ENCODE assay signal across 2 cellular contexts in the genomic region with DNA sequence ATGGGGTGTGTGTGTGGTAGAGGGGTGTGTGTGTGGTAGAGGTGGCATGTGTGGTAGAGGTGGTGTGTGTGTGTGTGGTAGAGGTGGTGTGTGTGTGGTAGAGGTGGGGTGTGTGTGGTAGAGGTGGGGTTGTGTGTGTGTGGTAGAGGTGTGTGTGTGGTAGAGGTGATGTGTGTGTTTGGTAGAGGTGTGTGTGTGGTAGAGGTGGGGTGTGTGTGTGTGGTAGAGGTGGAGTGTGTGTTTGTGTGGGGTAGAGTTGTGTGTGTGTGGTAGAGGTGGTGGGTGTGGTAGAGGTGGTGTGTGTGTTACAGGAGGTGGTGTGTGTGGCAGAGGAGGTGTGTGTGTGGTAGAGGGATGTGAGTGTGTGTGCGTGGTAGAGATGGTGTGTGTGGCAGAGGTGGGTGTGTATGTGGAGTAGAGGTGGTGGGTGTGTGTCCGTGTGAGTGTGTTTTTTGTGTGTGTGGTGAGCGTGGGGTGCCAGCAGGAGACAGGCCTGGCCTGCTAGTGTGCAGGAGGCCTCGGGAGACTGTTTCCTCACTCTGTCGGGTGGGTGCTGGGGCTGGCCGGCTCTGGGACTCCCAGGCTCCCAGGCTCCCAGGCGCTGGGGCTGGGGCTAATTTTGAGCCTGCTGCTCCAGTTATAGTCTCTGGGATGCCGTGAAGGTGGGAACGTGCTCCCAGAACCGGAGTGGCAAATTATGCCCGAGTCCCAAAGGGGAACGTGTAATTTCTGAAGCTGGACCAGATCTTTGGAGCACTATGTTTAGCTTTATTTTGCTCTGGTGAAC.
TF ChIP-seq lines count a peak whose summit lies in the region.

No MANE protein-coding gene starts in this region.

TF ChIP-seq in A549, 52 proteins besides CTCF, POLR2A, EP300 and RAD21 (continued from another document):
- TF ChIP-seq, protein P1, sequence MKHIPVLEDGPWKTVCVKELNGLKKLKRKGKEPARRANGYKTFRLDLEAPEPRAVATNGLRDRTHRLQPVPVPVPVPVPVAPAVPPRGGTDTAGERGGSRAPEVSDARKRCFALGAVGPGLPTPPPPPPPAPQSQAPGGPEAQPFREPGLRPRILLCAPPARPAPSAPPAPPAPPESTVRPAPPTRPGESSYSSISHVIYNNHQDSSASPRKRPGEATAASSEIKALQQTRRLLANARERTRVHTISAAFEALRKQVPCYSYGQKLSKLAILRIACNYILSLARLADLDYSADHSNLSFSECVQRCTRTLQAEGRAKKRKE (CRISPR knock-in tag; IDR thresholded peaks at IDR 0.05; ENCODE audit: low read depth): no peak
- TF ChIP-seq HOXA7 (CRISPR knock-in tag; IDR thresholded peaks at IDR 0.05): no peak

TF ChIP-seq in GM23338, 12 proteins besides CTCF, POLR2A, EP300 and RAD21:
- TF ChIP-seq ZNF462 (CRISPR knock-in tag; IDR thresholded peaks at IDR 0.05): no peak
- TF ChIP-seq STAT1 (IDR thresholded peaks at IDR 0.05; ENCODE audit: unreplicated experiment): no peak
- no peak for TF ChIP-seq EZH2phosphoT487 (IDR thresholded peaks at IDR 0.05; ENCODE audit: unreplicated experiment)
- no peak for TF ChIP-seq NANOG (IDR thresholded peaks at IDR 0.05; ENCODE audit: borderline replicate concordance)
- no peak for TF ChIP-seq JUNB (IDR thresholded peaks at IDR 0.05; ENCODE audit: unreplicated experiment)
- no peak for TF ChIP-seq ETS1 (IDR thresholded peaks at IDR 0.05)
- no peak for TF ChIP-seq CREB1 (CRISPR knock-in tag; IDR thresholded peaks at IDR 0.05; ENCODE audit: low read depth)
- no peak for TF ChIP-seq POLR2AphosphoS5 (IDR thresholded peaks at IDR 0.05; ENCODE audit: low read depth)
- TF ChIP-seq, protein P2, sequence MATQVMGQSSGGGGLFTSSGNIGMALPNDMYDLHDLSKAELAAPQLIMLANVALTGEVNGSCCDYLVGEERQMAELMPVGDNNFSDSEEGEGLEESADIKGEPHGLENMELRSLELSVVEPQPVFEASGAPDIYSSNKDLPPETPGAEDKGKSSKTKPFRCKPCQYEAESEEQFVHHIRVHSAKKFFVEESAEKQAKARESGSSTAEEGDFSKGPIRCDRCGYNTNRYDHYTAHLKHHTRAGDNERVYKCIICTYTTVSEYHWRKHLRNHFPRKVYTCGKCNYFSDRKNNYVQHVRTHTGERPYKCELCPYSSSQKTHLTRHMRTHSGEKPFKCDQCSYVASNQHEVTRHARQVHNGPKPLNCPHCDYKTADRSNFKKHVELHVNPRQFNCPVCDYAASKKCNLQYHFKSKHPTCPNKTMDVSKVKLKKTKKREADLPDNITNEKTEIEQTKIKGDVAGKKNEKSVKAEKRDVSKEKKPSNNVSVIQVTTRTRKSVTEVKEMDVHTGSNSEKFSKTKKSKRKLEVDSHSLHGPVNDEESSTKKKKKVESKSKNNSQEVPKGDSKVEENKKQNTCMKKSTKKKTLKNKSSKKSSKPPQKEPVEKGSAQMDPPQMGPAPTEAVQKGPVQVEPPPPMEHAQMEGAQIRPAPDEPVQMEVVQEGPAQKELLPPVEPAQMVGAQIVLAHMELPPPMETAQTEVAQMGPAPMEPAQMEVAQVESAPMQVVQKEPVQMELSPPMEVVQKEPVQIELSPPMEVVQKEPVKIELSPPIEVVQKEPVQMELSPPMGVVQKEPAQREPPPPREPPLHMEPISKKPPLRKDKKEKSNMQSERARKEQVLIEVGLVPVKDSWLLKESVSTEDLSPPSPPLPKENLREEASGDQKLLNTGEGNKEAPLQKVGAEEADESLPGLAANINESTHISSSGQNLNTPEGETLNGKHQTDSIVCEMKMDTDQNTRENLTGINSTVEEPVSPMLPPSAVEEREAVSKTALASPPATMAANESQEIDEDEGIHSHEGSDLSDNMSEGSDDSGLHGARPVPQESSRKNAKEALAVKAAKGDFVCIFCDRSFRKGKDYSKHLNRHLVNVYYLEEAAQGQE (IDR thresholded peaks at IDR 0.05; ENCODE audit: unreplicated experiment): no peak
- no peak for TF ChIP-seq ZNF114 (CRISPR knock-in tag; IDR thresholded peaks at IDR 0.05)
- TF ChIP-seq EZH2 (IDR thresholded peaks at IDR 0.05; ENCODE audit: low read depth, unreplicated experiment): no peak
- TF ChIP-seq ZNF331 (CRISPR knock-in tag; IDR thresholded peaks at IDR 0.05; ENCODE audit: low read depth): no peak
